In the genomic region with DNA sequence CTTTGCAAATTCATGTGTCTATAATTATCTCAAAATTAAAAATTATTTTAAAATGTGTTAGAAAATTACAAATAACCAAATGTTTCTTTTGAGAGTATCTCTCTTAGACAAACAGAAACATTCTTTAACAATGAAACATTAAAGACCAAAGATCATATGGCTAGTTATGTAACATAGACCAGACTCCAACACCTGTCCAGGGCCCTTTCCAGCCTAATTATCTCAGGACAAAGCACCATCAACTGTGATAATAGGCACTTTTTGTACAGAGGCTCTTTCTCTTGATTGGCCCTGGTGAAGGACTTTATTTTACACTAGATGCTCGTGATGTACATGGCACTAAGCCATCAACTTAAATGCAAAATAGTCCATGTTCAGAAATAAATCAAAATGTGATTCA, we compare ENCODE assay signal across 11 cellular contexts.
"Had no signal": no experiment of that assay in that cellular context is flagged by ENCODE, and none has a peak within 500 bp of the region (broad histone marks: within the 10 kb centered on the region; RNA-seq: fewer than 3 reads in every experiment).

No MANE protein-coding gene starts in this region.

- DNase-seq: activated CD4-positive, CD25-positive, alpha-beta regulatory T cell treated with anti-CD3 and anti-CD28 coated beads, Interleukin-2, amount 50 U/mL, for 72 hours; activated naive CD4-positive, alpha-beta T cell treated with Interleukin-2 at 50 U/mL for 16 hours; endodermal cell; gastrocnemius medialis; heart right ventricle; mammary epithelial cell; naive thymus-derived CD4-positive, alpha-beta T cell; pancreas; stimulated activated CD4-positive, alpha-beta T cell treated with anti-CD3 and anti-CD28 coated beads, Interleukin-2, amount 100 ng/mL, for 48 hours; T-helper 9 cell; thyroid gland had no signal
